Comparison of ENCODE assay signal across 8 cellular contexts in the genomic region with DNA sequence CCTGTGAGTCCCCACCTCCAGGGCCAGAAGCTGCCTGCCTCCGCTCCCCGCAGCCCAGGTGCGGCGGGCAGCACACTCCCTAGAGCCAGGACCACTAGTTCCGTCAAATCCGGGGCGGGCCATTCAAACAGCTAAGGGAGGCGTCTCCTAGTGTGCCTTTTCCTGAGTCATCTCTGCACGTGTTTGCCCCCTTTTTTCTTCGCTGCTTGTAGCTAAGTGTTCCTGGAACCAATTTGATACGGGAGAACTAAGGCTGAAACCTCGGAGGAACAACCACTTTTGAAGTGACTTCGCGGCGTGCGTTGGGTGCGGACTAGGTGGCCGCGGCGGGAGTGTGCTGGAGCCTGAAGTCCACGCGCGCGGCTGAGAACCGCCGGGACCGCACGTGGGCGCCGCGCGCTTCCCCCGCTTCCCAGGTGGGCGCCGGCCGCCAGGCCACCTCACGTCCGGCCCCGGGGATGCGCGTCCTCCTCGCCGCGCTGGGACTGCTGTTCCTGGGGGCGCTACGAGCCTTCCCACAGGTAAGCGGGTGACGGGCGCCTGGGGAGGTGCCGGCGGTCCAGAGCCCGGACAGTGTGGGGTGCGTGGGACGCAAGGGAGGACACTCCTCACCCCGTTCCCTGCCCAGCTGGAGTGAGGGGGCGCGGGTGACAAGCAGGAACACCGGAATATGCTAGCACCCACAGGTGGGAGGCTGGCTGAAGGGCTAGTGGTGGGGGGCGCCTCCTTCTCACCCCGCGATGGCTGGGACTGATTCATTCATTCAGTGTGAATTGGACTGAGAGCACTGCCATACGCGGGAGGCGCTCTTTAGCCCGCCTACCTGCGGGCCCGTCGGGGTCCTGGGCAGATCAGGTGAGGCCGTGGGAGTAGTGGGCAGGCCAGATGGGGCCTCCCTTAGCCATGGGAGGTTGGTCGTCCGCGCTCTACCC. TPM values are rescaled to one million over a fixed set of nuclear protein-coding genes. Genes with fewer than 3 reads are reported as not detected.
DNase-seq lines count a peak whose midpoint lies in the region; ATAC-seq and TF ChIP-seq lines count a peak whose summit lies in the region.

TNFRSF8 (plus strand) TSS at position 163 of the 932 bp plus-strand sequence; CDS start at position 459, 296 bp downstream.

- DNase-seq in GM10266 (ENCODE audit: extremely low spot score) (peak; percentile 58), NCI-H69 (lab: John Stamatoyannopoulos, UW) (peak; percentile 42), caudate nucleus (lab: John Stamatoyannopoulos, UW) (peak in 14 of 61 donors; percentile 6 to 57 (median 11)), trophoblast cell (no peak), SW480 (ENCODE audit: low spot score) (no peak), Peyer's patch (no peak)

- no peak within 1 kb of the TSS for H3K4ac ChIP-seq in trophoblast cell (ENCODE audit: low read depth, low read length)

- no peaks in the 10 kb centered on the region for H3K79me1 ChIP-seq in trophoblast cell (ENCODE audit: low read length)

- no peak within 1 kb of the TSS for H2BK12ac ChIP-seq in trophoblast cell (ENCODE audit: low read length)

- H3K23ac ChIP-seq in trophoblast cell (ENCODE audit: low read length), result no peak within 1 kb of the TSS

- no peak within 1 kb of the TSS for H2BK5ac ChIP-seq in trophoblast cell (ENCODE audit: low read depth, low read length, poor library complexity)

- TF ChIP-seq CTCF in GM10266 (IDR thresholded peaks at IDR 0.05; ENCODE audit: control insufficient read depth, insufficient read depth, low read depth, missing control alignments) (peak; percentile 34), Peyer's patch (IDR thresholded peaks at IDR 0.05) (no peak)

- H3K79me2 ChIP-seq in trophoblast cell (ENCODE audit: control insufficient read depth, insufficient read depth, low read length, poor library complexity), result no peaks in the 10 kb centered on the region

- no peaks in the 10 kb centered on the region for H3K36me3 ChIP-seq in trophoblast cell (ENCODE audit: control insufficient read depth in 1 of 2, insufficient read depth in 2 of 2, low read length in 2 of 2)
- H3K36me3 ChIP-seq in Peyer's patch, result no peaks in the 10 kb centered on the region

- no peak within 1 kb of the TSS for H2AFZ ChIP-seq in trophoblast cell (ENCODE audit: insufficient read depth, low read length, poor library complexity)

- H4K91ac ChIP-seq in trophoblast cell (ENCODE audit: low read depth, low read length), result no peak within 1 kb of the TSS

- no peak within 1 kb of the TSS for H4K12ac ChIP-seq in trophoblast cell (ENCODE audit: low read depth, low read length)

- no peak within 1 kb of the TSS for H3K9ac ChIP-seq in trophoblast cell (ENCODE audit: low read length)

- H2BK120ac ChIP-seq in trophoblast cell (ENCODE audit: insufficient read depth, low read length, poor library complexity), result no peak within 1 kb of the TSS

- H3K4me1 ChIP-seq in trophoblast cell (ENCODE audit: control insufficient read depth in 1 of 2, insufficient read depth in 2 of 2, low read length in 2 of 2), result peaks cover 9% of the 10 kb centered on the region in 2 experiments
- H3K4me1 ChIP-seq in Peyer's patch, result peaks cover 0 to 14% (median 12%) of the 10 kb centered on the region in 4 donors

- H3K27me3 ChIP-seq in trophoblast cell (ENCODE audit: insufficient read depth, low read length), result peaks cover 20% of the 10 kb centered on the region
- peaks cover 0 to 17% of the 10 kb centered on the region in 2 donors for H3K27me3 ChIP-seq in Peyer's patch

- peak within 1 kb of the TSS; percentile 19 for H3K27ac ChIP-seq in caudate nucleus (ENCODE audit: low read depth, low read length)
- H3K27ac ChIP-seq in trophoblast cell (ENCODE audit: low read depth, low read length), result no peak within 1 kb of the TSS
- no peak within 1 kb of the TSS for H3K27ac ChIP-seq in Peyer's patch

- no peak within 1 kb of the TSS for H4K8ac ChIP-seq in trophoblast cell (ENCODE audit: low read depth, low read length)

- no CpG with 5 or more reads among the region's 72 CpGs for whole genome bisulfite sequencing in trophoblast cell (ENCODE audit: extremely low coverage, insufficient coverage, insufficient read length)

- H3K4me3 ChIP-seq in trophoblast cell (ENCODE audit: low read depth, low read length) (no peak within 1 kb of the TSS), Peyer's patch (peak within 1 kb of the TSS in 2 of 4 donors; percentile 23 to 35)

- H3K9me3 ChIP-seq in trophoblast cell (ENCODE audit: insufficient read depth, low read depth, low read length), result peaks cover 5% of the 10 kb centered on the region
- H3K9me3 ChIP-seq in Peyer's patch, result no peaks in the 10 kb centered on the region

- no peak for TF ChIP-seq POLR2A in Peyer's patch (IDR thresholded peaks at IDR 0.05)

- no peak within 1 kb of the TSS for H3K14ac ChIP-seq in trophoblast cell (ENCODE audit: low read length)

- H2AK5ac ChIP-seq in trophoblast cell (ENCODE audit: low read length), result no peak within 1 kb of the TSS

- no peak for ATAC-seq in GM18520 (IDR thresholded peaks at IDR 0.05; ENCODE audit: unreplicated experiment)
- no peak for ATAC-seq in GM19023 (IDR thresholded peaks at IDR 0.05; ENCODE audit: unreplicated experiment)

- no peak within 1 kb of the TSS for H3K18ac ChIP-seq in trophoblast cell (ENCODE audit: low read length)

- peak within 1 kb of the TSS; percentile 51 for H3K4me2 ChIP-seq in trophoblast cell (ENCODE audit: low read length)

RNA-seq across cellular contexts. Expression of gene TNFRSF8, which starts in this region (rescaled TPM):
- polyA plus RNA-seq in trophoblast cell (2013), result 0.16 and 0.19 TPM in 2 replicates
- total RNA-seq in Peyer's patch, result not detected

Comparison
In these comparisons a context has a peak if more than half of its experiments do, and no peak if none do; other contexts are left out.
1. DNase-seq: peak in GM10266 (single experiment) and NCI-H69 (single experiment); none in trophoblast cell (0 of 2), SW480 (single experiment) and Peyer's patch (0 of 3).